In genomic region chr14:87691482-87691881, GRCh38 we compare ENCODE assay signal across 14 cellular contexts.
DNase-seq lines count a peak whose midpoint lies in the region; ATAC-seq and TF ChIP-seq lines count a peak whose summit lies in the region.
"Had no signal": no experiment of that assay in that cellular context is flagged by ENCODE, and none has a peak within 500 bp of the region (broad histone marks: within the 10 kb centered on the region; RNA-seq: fewer than 3 reads in every experiment).

No MANE protein-coding gene starts in this region.

- TF ChIP-seq CTCF in cardiac muscle cell (IDR thresholded peaks at IDR 0.05; ENCODE audit: low read depth, low read length) = no peak
- no peak for TF ChIP-seq CTCF in left lung (IDR thresholded peaks at IDR 0.05)
- TF ChIP-seq CTCF in upper lobe of right lung (IDR thresholded peaks at IDR 0.05) = no peak
- TF ChIP-seq CTCF in WERI-Rb-1 (IDR thresholded peaks at IDR 0.05; ENCODE audit: low read depth, low read length) = no peak

- intact Hi-C loops in Right ventricle myocardium inferior (cut with DNase I) = no loop called here
- intact Hi-C loops in left lung (cut with DNase I) = no loop called here
- intact Hi-C loops in upper lobe of right lung (cut with DNase I) = no loop called here

- no peak for ATAC-seq in Right ventricle myocardium inferior
- peak; percentile 96 for ATAC-seq in left lung
- ATAC-seq in upper lobe of right lung = peak; percentile 89
- no peak for ATAC-seq in GM18505 (IDR thresholded peaks at IDR 0.05; ENCODE audit: unreplicated experiment)
- ATAC-seq: K562 had no signal

- H3K27me3 ChIP-seq in cardiac muscle cell (no peaks in the 10 kb centered on the region), left lung (no peaks in the 10 kb centered on the region), upper lobe of right lung (no peaks in the 10 kb centered on the region), WERI-Rb-1 (ENCODE audit: insufficient read depth, low read depth, severe bottlenecking) (no peaks in the 10 kb centered on the region)

- H3K36me3 ChIP-seq in cardiac muscle cell = no peaks in the 10 kb centered on the region
- no peaks in the 10 kb centered on the region for H3K36me3 ChIP-seq in left lung
- no peaks in the 10 kb centered on the region for H3K36me3 ChIP-seq in upper lobe of right lung
- no peaks in the 10 kb centered on the region for H3K36me3 ChIP-seq in WERI-Rb-1

- peaks cover 38% of the 10 kb centered on the region for H3K4me1 ChIP-seq in cardiac muscle cell (ENCODE audit: low read depth)
- no peaks in the 10 kb centered on the region for H3K4me1 ChIP-seq in left lung
- no peaks in the 10 kb centered on the region for H3K4me1 ChIP-seq in upper lobe of right lung

- H3K4me3 ChIP-seq in cardiac muscle cell = no peak overlapping the region
- H3K4me3 ChIP-seq in left lung = no peak overlapping the region
- no peak overlapping the region for H3K4me3 ChIP-seq in upper lobe of right lung
- no peak overlapping the region for H3K4me3 ChIP-seq in WERI-Rb-1 (ENCODE audit: low read depth, low read length)
- H3K4me3 ChIP-seq: K562 had no signal

- H3K27ac ChIP-seq in cardiac muscle cell (peak overlapping the region; percentile 74), left lung (no peak overlapping the region), upper lobe of right lung (no peak overlapping the region), WERI-Rb-1 (no peak overlapping the region)

- H3K9me3 ChIP-seq in cardiac muscle cell (ENCODE audit: low read depth) (no peaks in the 10 kb centered on the region), left lung (no peaks in the 10 kb centered on the region), upper lobe of right lung (no peaks in the 10 kb centered on the region), WERI-Rb-1 (ENCODE audit: severe bottlenecking) (no peaks in the 10 kb centered on the region)
- H3K9me3 ChIP-seq: SK-N-SH had no signal

- no peak for TF ChIP-seq POLR2A in GM18505 (IDR thresholded peaks at IDR 0.05; ENCODE audit: borderline replicate concordance, extremely low read depth, insufficient read depth, insufficient read length)

- peak in 1 of 2 donors; percentile 43 for DNase-seq in cardiac muscle cell (ENCODE audit: low read depth in 1 of 2, low spot score in 1 of 2)
- no peak for DNase-seq in Right ventricle myocardium inferior (ENCODE audit: missing footprints)
- DNase-seq in OCI-M2 (lab: John Stamatoyannopoulos, UW; ENCODE audit: unreplicated experiment) = peak; percentile 11
- peak; percentile 38 to 39 for DNase-seq in left lung
- peak; percentile 65 for DNase-seq in upper lobe of right lung
- DNase-seq in WERI-Rb-1 = no peak
- DNase-seq: C1 segment of cervical spinal cord, EL, NCI-H2081 treated with DMSO at 0.1 percent for 48 hours, NCI-H226, NCI-H526 treated with DMSO at 0.1 percent for 48 hours, SK-N-SH had no signal

Comparison
In these comparisons a context has a peak if more than half of its experiments do, and no peak if none do; other contexts are left out.
1. DNase-seq: peak in OCI-M2 (single experiment), left lung (2 of 2) and upper lobe of right lung (single experiment); none in Right ventricle myocardium inferior (single experiment) and WERI-Rb-1 (single experiment).
2. ATAC-seq: peak in left lung (single experiment) and upper lobe of right lung (single experiment); none in Right ventricle myocardium inferior (single experiment) and GM18505 (single experiment).